ENCODE assay signal across 8 cellular contexts in genomic region chr1:89724369-89725015, GRCh38.
A peak's percentile ranks its signal among the peaks of the same experiment; 100 is the strongest.
DNase-seq lines count a peak whose midpoint lies in the region; ATAC-seq lines count a peak whose summit lies in the region.

No MANE protein-coding gene starts in this region.

- peak; percentile 37 to 66 for DNase-seq in activated CD4-positive, alpha-beta T cell treated with anti-CD3 and anti-CD28 coated beads, Interleukin-2, amount 50 U/mL, for 24 hours (ENCODE audit: low read depth in 1 of 2, low spot score in 1 of 2)
- peak; percentile 10 for DNase-seq in glomerular visceral epithelial cell (ENCODE audit: extremely low spot score)
- peak; percentile 36 to 46 (median 37) for DNase-seq in stimulated activated CD4-positive, alpha-beta T cell treated with anti-CD3 and anti-CD28 coated beads, TNF-alpha, amount 100 ng/mL, for 4 hours (ENCODE audit: low read depth in 3 of 3)
- DNase-seq in cerebellar cortex (ENCODE audit: low spot score), result no peak
- no peak for DNase-seq in NCI-H2227 (lab: John Stamatoyannopoulos, UW; ENCODE audit: unreplicated experiment)
- no peak for DNase-seq in NCI-H2081 (lab: John Stamatoyannopoulos, UW)

- ATAC-seq in GM19395 (IDR thresholded peaks at IDR 0.05; ENCODE audit: unreplicated experiment) (peak; percentile 82), HG03432 (IDR thresholded peaks at IDR 0.05; ENCODE audit: unreplicated experiment) (peak; percentile 74)

Comparison
In these comparisons a context has a peak if more than half of its experiments do, and no peak if none do; other contexts are left out.
1. DNase-seq: peak in activated CD4-positive, alpha-beta T cell treated with anti-CD3 and anti-CD28 coated beads, Interleukin-2, amount 50 U/mL, for 24 hours (2 of 2), glomerular visceral epithelial cell (single experiment) and stimulated activated CD4-positive, alpha-beta T cell treated with anti-CD3 and anti-CD28 coated beads, TNF-alpha, amount 100 ng/mL, for 4 hours (3 of 3); none in cerebellar cortex (single experiment), NCI-H2227 (single experiment) and NCI-H2081 (0 of 2).